10 cellular contexts compared by ENCODE assay signal in the genomic region with DNA sequence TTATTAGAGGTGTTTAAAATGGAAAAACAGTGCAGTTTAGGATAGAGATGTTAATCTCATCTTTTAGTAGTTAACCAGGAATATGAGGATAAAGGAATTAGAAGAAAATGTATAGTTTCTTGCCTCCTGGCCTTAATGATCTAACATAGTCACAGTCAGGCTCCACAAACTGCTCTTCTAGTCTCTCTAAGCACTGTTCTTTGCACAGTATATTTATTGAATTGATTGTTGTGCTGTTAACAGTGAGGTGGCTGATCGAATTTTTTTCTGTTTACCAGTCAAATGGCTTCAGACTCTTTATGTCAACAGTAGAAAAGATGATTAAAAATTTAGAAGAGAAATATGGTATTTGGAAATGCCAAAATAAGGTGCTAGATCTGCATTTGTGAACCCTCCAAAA. TPM values are rescaled to one million over a fixed set of nuclear protein-coding genes. Genes with fewer than 3 reads are reported as not detected.
DNase-seq lines count a peak whose midpoint lies in the region; ATAC-seq, FAIRE-seq and TF ChIP-seq lines count a peak whose summit lies in the region.
"Had no signal": no experiment of that assay in that cellular context is flagged by ENCODE, and none has a peak within 500 bp of the region (broad histone marks: within the 10 kb centered on the region; RNA-seq: fewer than 3 reads in every experiment).

No MANE protein-coding gene starts in this region.

- H3K14ac ChIP-seq in IMR-90 (replicated peaks; ENCODE audit: low read depth, low read length) = no peak overlapping the region

- no peak overlapping the region for H2BK15ac ChIP-seq in IMR-90 (ENCODE audit: low read depth, low read length)

- H3K36me3 Mint-ChIP-seq in central memory CD8-positive, alpha-beta T cell (ENCODE audit: insufficient read depth) = peaks cover 20% of the 10 kb centered on the region

- H3K9ac ChIP-seq in IMR-90 (ENCODE audit: low read depth, low read length) = peak overlapping the region; percentile 23; the same call in 1 of the 2 replicates

- no TSS peak for BruUV-seq in IMR-90 (replicated peaks; lab: Mats Ljungman, UMichigan)

- intact Hi-C loops in IMR-90 (cut with micrococcal nuclease) = no loop called here

- H3K4me1 ChIP-seq in IMR-90 (ENCODE audit: control insufficient read depth, insufficient read depth, low read length) (peaks cover 4% of the 10 kb centered on the region; the same call in 1 of the 2 replicates), neutrophil (ENCODE audit: control insufficient read depth in 1 of 2, insufficient read depth in 1 of 2, low read depth in 1 of 2, low read length in 1 of 2) (peaks cover 0 to 15% of the 10 kb centered on the region in 2 experiments), small intestine (ENCODE audit: control insufficient read depth in 2 of 2, insufficient read depth in 1 of 2, low read depth in 1 of 2, low read length in 1 of 2) (peaks cover 0 to 6% of the 10 kb centered on the region in 2 donors)

- no peak for FAIRE-seq in small intestine (lab: Jason Lieb, UNC)
- FAIRE-seq: GM12891 had no signal

- 0 out of 2 replicates have a peak, but pooled peaks cover 4% of the 10 kb centered on the region for H4K20me1 ChIP-seq in IMR-90 (ENCODE audit: insufficient read depth, low read length)

- H3K9me3 Mint-ChIP-seq in central memory CD8-positive, alpha-beta T cell = no peaks in the 10 kb centered on the region

- H3K79me1 ChIP-seq in IMR-90 (ENCODE audit: low read depth in 1 of 2, low read length in 2 of 2) = peaks cover 0 to 40% of the 10 kb centered on the region in 2 experiments; a peak in 3 of 4 replicates

- peak overlapping the region; percentile 70 for H3K4me3 Mint-ChIP-seq in central memory CD8-positive, alpha-beta T cell

- H2BK120ac ChIP-seq in IMR-90 (ENCODE audit: low read depth, low read length) = no peak overlapping the region

- peak overlapping the region; percentile 100 for H3K27ac Mint-ChIP-seq in central memory CD8-positive, alpha-beta T cell (ENCODE audit: low read depth)

- H3K4ac ChIP-seq in IMR-90 (ENCODE audit: low read depth, low read length) = no peak overlapping the region

- H3K36me3 ChIP-seq in IMR-90 (ENCODE audit: control insufficient read depth, insufficient read depth, low read length) = no peaks in the 10 kb centered on the region
- H3K36me3 ChIP-seq in neutrophil = no peaks in the 10 kb centered on the region
- no peaks in the 10 kb centered on the region for H3K36me3 ChIP-seq in small intestine (ENCODE audit: control insufficient read depth in 2 of 2, insufficient read depth in 2 of 2, low read length in 2 of 2)

- no peak overlapping the region for H2AK9ac ChIP-seq in IMR-90 (replicated peaks; ENCODE audit: low read depth, low read length, poor library complexity)

- no peaks in the 10 kb centered on the region for H3K27me3 Mint-ChIP-seq in central memory CD8-positive, alpha-beta T cell

- dilution Hi-C loops in IMR-90 (cut with HindIII; ENCODE audit: low sequenced_read_pairs, unreplicated experiment) = no loop called here

- TF ChIP-seq POLR2A in IMR-90 (IDR thresholded peaks at IDR 0.05; ENCODE audit: low read depth, low read length) = no peak

- no peaks in the 10 kb centered on the region for H3K27me3 ChIP-seq in IMR-90 (ENCODE audit: control insufficient read depth, insufficient read depth, low read length)
- no peaks in the 10 kb centered on the region for H3K27me3 ChIP-seq in neutrophil
- H3K27me3 ChIP-seq in small intestine (ENCODE audit: control insufficient read depth in 2 of 2, insufficient read depth in 2 of 2, low read length in 2 of 2) = no peaks in the 10 kb centered on the region
- H3K27me3 ChIP-seq: foreskin keratinocyte had no signal

- POLR2A ChIA-PET in IMR-90 (lab: Charles Lee; ENCODE audit: unreplicated experiment) = no interaction called here

- H4K5ac ChIP-seq in IMR-90 (ENCODE audit: low read depth, low read length) = no peak overlapping the region

- H2AFZ ChIP-seq in IMR-90 (replicated peaks; ENCODE audit: low read length, poor library complexity) = no peak overlapping the region

- no peak overlapping the region for H3K4me3 ChIP-seq in IMR-90 (ENCODE audit: insufficient read depth, low read depth, low read length)
- H3K4me3 ChIP-seq in neutrophil (ENCODE audit: low read depth in 1 of 2, low read length in 1 of 2) = no peak overlapping the region
- no peak overlapping the region for H3K4me3 ChIP-seq in small intestine (ENCODE audit: low read depth in 1 of 2, low read length in 2 of 2)

- no peak for TF ChIP-seq RAD21 in IMR-90 (IDR thresholded peaks at IDR 0.05; ENCODE audit: low read length)

- peak overlapping the region; percentile 40 for H2BK5ac ChIP-seq in IMR-90 (ENCODE audit: low read depth, low read length, poor library complexity, severe bottlenecking)

- peak overlapping the region; percentile 14; the same call in 1 of the 2 replicates for H3K4me2 ChIP-seq in IMR-90 (ENCODE audit: low read depth, low read length)

- H3K27ac ChIP-seq in IMR-90 (ENCODE audit: insufficient read depth, low read length) (no peak overlapping the region), neutrophil (peak overlapping the region; percentile 9), small intestine (ENCODE audit: low read depth in 1 of 2, low read length in 1 of 2) (no peak overlapping the region)
- H3K27ac ChIP-seq: foreskin keratinocyte had no signal

- no peaks in the 10 kb centered on the region; the same call in 1 of the 2 replicates for H3K9me3 ChIP-seq in IMR-90 (ENCODE audit: control insufficient read depth, insufficient read depth, low read length)
- H3K9me3 ChIP-seq in neutrophil = no peaks in the 10 kb centered on the region
- H3K9me3 ChIP-seq in small intestine (ENCODE audit: control insufficient read depth, low read depth) = no peaks in the 10 kb centered on the region

- TF ChIP-seq CTCF in IMR-90 (conservative IDR thresholded peaks at IDR 0.05; ENCODE audit: low read depth, low read length) (no peak), neutrophil (IDR thresholded peaks at IDR 0.05) (no peak)

- H3K56ac ChIP-seq in IMR-90 (ENCODE audit: extremely low read depth, insufficient read depth, low read length) = no peak overlapping the region

- CTCF ChIA-PET in IMR-90 (lab: Yijun Ruan, JAX) = interaction anchor here (0.5 to 1.5 kb wide), 3 partner anchors 9 to 11 kb away, joined by 3 to 7 read pairs (median 4); no protein-coding TSS in a partner anchor

- ATAC-seq in GM18517 (IDR thresholded peaks at IDR 0.05; ENCODE audit: unreplicated experiment) (peak; percentile 4), IMR-90 (ENCODE audit: low read depth) (peak; percentile 52)
- ATAC-seq in central memory CD8-positive, alpha-beta T cell (replicated peaks; ENCODE audit: extremely low read depth, poor library complexity, severe bottlenecking) = peak; percentile 24

- H2AK5ac ChIP-seq in IMR-90 (ENCODE audit: low read depth, low read length) = no peak overlapping the region

- H2BK20ac ChIP-seq in IMR-90 (ENCODE audit: low read depth, low read length) = no peak overlapping the region

- WGBS in IMR-90 (ENCODE audit: extremely low coverage in 2 of 2, insufficient read length in 1 of 2), 2 experiments = no CpG with 5 or more reads among the region's 1 CpG
- WGBS in small intestine, 3 donors = 3 to 26% (median 3%) methylated on average over 1 of the region's 1 CpG

- DNase-seq in IMR-90 (no peak), small intestine (no peak), NCI-H2107 (lab: John Stamatoyannopoulos, UW) (no peak), NCI-H1092 treated with DMSO at 0.1 percent for 48 hours (lab: John Stamatoyannopoulos, UW) (no peak)
- no peak for DNase-seq in central memory CD8-positive, alpha-beta T cell (ENCODE audit: low spot score in 2 of 2)
- no peak for DNase-seq in stimulated activated CD4-positive, alpha-beta T cell treated with anti-CD3 and anti-CD28 coated beads, Interleukin-2, amount 100 ng/mL, for 48 hours

- H3K18ac ChIP-seq in IMR-90 (ENCODE audit: low read depth, low read length) = peak overlapping the region; percentile 17; the same call in 1 of the 2 replicates

- in situ Hi-C loops in IMR-90 (cut with MboI; ENCODE audit: low sequenced_read_pairs) = no loop called here

- peaks cover 64% of the 10 kb centered on the region for H3K4me1 Mint-ChIP-seq in central memory CD8-positive, alpha-beta T cell

- no peaks in the 10 kb centered on the region for H3K9me1 ChIP-seq in IMR-90 (ENCODE audit: insufficient read depth, low read length)

- H4K8ac ChIP-seq in IMR-90 (ENCODE audit: low read depth in 2 of 2, low read length in 2 of 2) = no peak overlapping the region

- H3K23ac ChIP-seq in IMR-90 (ENCODE audit: low read depth, low read length) = no peak overlapping the region

- H4K91ac ChIP-seq in IMR-90 (ENCODE audit: insufficient read depth, low read depth, low read length) = no peak overlapping the region

TF ChIP-seq in IMR-90, 13 proteins besides CTCF, POLR2A, EP300 and RAD21 (continues in another document):
- TF ChIP-seq BHLHE40 (IDR thresholded peaks at IDR 0.05; ENCODE audit: low read depth, low read length) (no peak), CEBPB (IDR thresholded peaks at IDR 0.05; ENCODE audit: low read depth, low read length) (no peak), FOS (IDR thresholded peaks at IDR 0.05; ENCODE audit: low read depth, low read length) (no peak), RFX5 (IDR thresholded peaks at IDR 0.05; ENCODE audit: low read depth, low read length) (no peak), MXI1 (IDR thresholded peaks at IDR 0.05; ENCODE audit: borderline replicate concordance, low read depth, low read length) (no peak), MAZ (IDR thresholded peaks at IDR 0.05; ENCODE audit: borderline replicate concordance, low read depth, low read length) (no peak), RCOR1 (IDR thresholded peaks at IDR 0.05; ENCODE audit: insufficient replicate concordance, low read length) (no peak), NFE2L2 (IDR thresholded peaks at IDR 0.05; ENCODE audit: low read depth, low read length) (no peak), MAFK (IDR thresholded peaks at IDR 0.05; ENCODE audit: low read depth, low read length) (no peak), SMC3 (IDR thresholded peaks at IDR 0.05; ENCODE audit: low read depth, low read length) (no peak)
- TF ChIP-seq, protein P1, sequence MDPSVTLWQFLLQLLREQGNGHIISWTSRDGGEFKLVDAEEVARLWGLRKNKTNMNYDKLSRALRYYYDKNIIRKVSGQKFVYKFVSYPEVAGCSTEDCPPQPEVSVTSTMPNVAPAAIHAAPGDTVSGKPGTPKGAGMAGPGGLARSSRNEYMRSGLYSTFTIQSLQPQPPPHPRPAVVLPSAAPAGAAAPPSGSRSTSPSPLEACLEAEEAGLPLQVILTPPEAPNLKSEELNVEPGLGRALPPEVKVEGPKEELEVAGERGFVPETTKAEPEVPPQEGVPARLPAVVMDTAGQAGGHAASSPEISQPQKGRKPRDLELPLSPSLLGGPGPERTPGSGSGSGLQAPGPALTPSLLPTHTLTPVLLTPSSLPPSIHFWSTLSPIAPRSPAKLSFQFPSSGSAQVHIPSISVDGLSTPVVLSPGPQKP (IDR thresholded peaks at IDR 0.05; ENCODE audit: borderline replicate concordance, low read depth, low read length) = no peak

RNA-seq across cellular contexts. Expression of a gene that starts 37.8 kb away (rescaled TPM):
- 22.8 and 30.6 TPM in 2 replicates for total RNA-seq in IMR-90 (2012; rRNA removed)
- polyA plus RNA-seq in IMR-90 (2012; rRNA removed) (8.5 and 9.4 TPM in 2 replicates), small intestine (1 to 10 TPM; 3.5 to 7.8 (median 3.6) TPM)
- 2.5 and 2.8 TPM in 2 replicates for polyA plus RNA-seq in IMR-90 (2012; cell fraction: cytosol; rRNA removed)
- polyA plus RNA-seq in IMR-90 (2012; cell fraction: nucleus; rRNA removed; ENCODE audit: low replicate concordance) = 5.6 and 9.8 TPM in 2 replicates
